19 cellular contexts compared by ENCODE assay signal in the genomic region with DNA sequence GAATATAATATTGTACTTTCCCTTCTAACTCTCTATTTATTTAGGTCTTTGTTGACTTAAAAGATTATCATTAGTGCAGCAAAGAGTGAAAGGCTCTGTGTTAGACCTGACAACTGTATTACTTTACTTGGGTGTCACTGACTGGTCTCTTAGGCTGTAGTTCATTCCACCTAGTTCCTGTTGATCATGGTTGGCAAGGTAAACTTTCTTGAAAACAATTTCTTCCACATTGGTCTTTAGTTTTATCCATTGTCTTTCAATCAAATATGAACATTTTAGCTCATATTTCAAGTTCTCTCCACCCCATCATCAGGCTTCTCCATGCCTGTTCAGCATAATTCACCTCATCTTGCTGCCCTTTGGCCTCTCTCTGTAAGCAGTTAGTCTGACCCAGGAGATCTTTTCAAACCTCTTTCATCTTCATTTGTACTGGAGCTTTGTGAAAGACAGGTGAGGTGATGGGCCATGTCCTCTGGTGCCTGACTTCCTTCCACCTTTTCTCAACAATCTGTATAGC. TPM values are rescaled to one million over a fixed set of nuclear protein-coding genes. Genes with fewer than 3 reads are reported as not detected.
"Had no signal": no experiment of that assay in that cellular context is flagged by ENCODE, and none has a peak within 500 bp of the region (broad histone marks: within the 10 kb centered on the region; RNA-seq: fewer than 3 reads in every experiment).

No MANE protein-coding gene starts in this region.

- H3K27me3 ChIP-seq: esophagus squamous epithelium, testis, upper lobe of left lung had no signal

- H3K36me3 ChIP-seq: esophagus squamous epithelium, left ventricle myocardium inferior, upper lobe of left lung had no signal

- DNase-seq: activated CD4-positive, alpha-beta T cell treated with anti-CD3 and anti-CD28 coated beads, Interleukin-2, amount 10 ng/mL, durations not matched to agents 7 days and 5 days; activated CD8-positive, alpha-beta T cell treated with anti-CD3 and anti-CD28 coated beads, Interleukin-2, amount 10 ng/mL, durations not matched to agents 7 days and 5 days; activated naive CD4-positive, alpha-beta T cell treated with Interleukin-2 at 50 U/mL for 16 hours; activated naive CD8-positive, alpha-beta T cell treated with anti-CD3 and anti-CD28 coated beads, Interleukin-2, amount 10 ng/mL, durations not matched to agents 7 days and 5 days; activated T-cell treated with anti-CD3 and anti-CD28 coated beads, Interleukin-2, amount 50 U/mL, for 24 hours; amygdala; effector memory CD8-positive, alpha-beta T cell; esophagus squamous epithelium; hypothalamus; kidney; left ventricle myocardium inferior; midbrain; psoas muscle; stimulated activated CD4-positive, alpha-beta T cell treated with anti-CD3 and anti-CD28 coated beads, Interleukin-4, amount 100 ng/mL, for 24 hours; T1000; testis; upper lobe of left lung had no signal

- H3K27ac Mint-ChIP-seq: activated CD4-positive, alpha-beta T cell treated with anti-CD3 and anti-CD28 coated beads, Interleukin-2, amount 10 ng/mL, durations not matched to agents 7 days and 5 days; activated CD8-positive, alpha-beta T cell treated with anti-CD3 and anti-CD28 coated beads, Interleukin-2, amount 10 ng/mL, durations not matched to agents 7 days and 5 days; activated naive CD8-positive, alpha-beta T cell treated with anti-CD3 and anti-CD28 coated beads, Interleukin-2, amount 10 ng/mL, durations not matched to agents 7 days and 5 days; activated T-cell treated with anti-CD3 and anti-CD28 coated beads, Interleukin-2, amount 50 U/mL, for 24 hours; activated T-helper 2 cell treated with anti-CD3 and anti-CD28 coated beads, Interferon-gamma antibody, Interleukin-2, Interleukin-4, amounts not matched to agents 10 μg/mL and 5 μg/mL and 100 μg/mL, durations not matched to agents 14 hours and 24 hours and 36 hours; effector memory CD8-positive, alpha-beta T cell; stimulated activated effector memory CD8-positive, alpha-beta T cell treated with anti-CD3 and anti-CD28 coated beads, Interleukin-12 subunit alpha, Interleukin-12 subunit beta, amount 100 ng/mL, for 72 hours had no signal

- FAIRE-seq: kidney had no signal

- H3K36me3 Mint-ChIP-seq: activated naive CD8-positive, alpha-beta T cell treated with anti-CD3 and anti-CD28 coated beads, Interleukin-2, amount 10 ng/mL, durations not matched to agents 7 days and 5 days; stimulated activated effector memory CD8-positive, alpha-beta T cell treated with anti-CD3 and anti-CD28 coated beads, Interleukin-12 subunit alpha, Interleukin-12 subunit beta, amount 100 ng/mL, for 72 hours had no signal

- H3K27ac ChIP-seq: esophagus squamous epithelium, left ventricle myocardium inferior, psoas muscle, testis, upper lobe of left lung had no signal

- H3K9me3 ChIP-seq: esophagus squamous epithelium, left ventricle myocardium inferior, psoas muscle, testis, upper lobe of left lung had no signal

- H3K4me1 ChIP-seq: esophagus squamous epithelium, left ventricle myocardium inferior, psoas muscle, testis, upper lobe of left lung had no signal

- H3K4me3 ChIP-seq: esophagus squamous epithelium, left ventricle myocardium inferior, psoas muscle, testis, upper lobe of left lung had no signal

- H3K4me1 Mint-ChIP-seq: activated CD4-positive, alpha-beta T cell treated with anti-CD3 and anti-CD28 coated beads, Interleukin-2, amount 10 ng/mL, durations not matched to agents 7 days and 5 days; activated naive CD8-positive, alpha-beta T cell treated with anti-CD3 and anti-CD28 coated beads, Interleukin-2, amount 10 ng/mL, durations not matched to agents 7 days and 5 days; stimulated activated effector memory CD8-positive, alpha-beta T cell treated with anti-CD3 and anti-CD28 coated beads, Interleukin-12 subunit alpha, Interleukin-12 subunit beta, amount 100 ng/mL, for 72 hours had no signal

- H3K27me3 Mint-ChIP-seq: activated CD4-positive, alpha-beta T cell treated with anti-CD3 and anti-CD28 coated beads, Interleukin-2, amount 10 ng/mL, durations not matched to agents 7 days and 5 days; activated naive CD8-positive, alpha-beta T cell treated with anti-CD3 and anti-CD28 coated beads, Interleukin-2, amount 10 ng/mL, durations not matched to agents 7 days and 5 days; effector memory CD8-positive, alpha-beta T cell had no signal

- H3K4me3 Mint-ChIP-seq: activated CD4-positive, alpha-beta T cell treated with anti-CD3 and anti-CD28 coated beads, Interleukin-2, amount 10 ng/mL, durations not matched to agents 7 days and 5 days; activated CD8-positive, alpha-beta T cell treated with anti-CD3 and anti-CD28 coated beads, Interleukin-2, amount 10 ng/mL, durations not matched to agents 7 days and 5 days; activated naive CD8-positive, alpha-beta T cell treated with anti-CD3 and anti-CD28 coated beads, Interleukin-2, amount 10 ng/mL, durations not matched to agents 7 days and 5 days; activated T-cell treated with anti-CD3 and anti-CD28 coated beads, Interleukin-2, amount 50 U/mL, for 24 hours; effector memory CD8-positive, alpha-beta T cell; stimulated activated effector memory CD8-positive, alpha-beta T cell treated with anti-CD3 and anti-CD28 coated beads, Interleukin-12 subunit alpha, Interleukin-12 subunit beta, amount 100 ng/mL, for 72 hours had no signal

- H3K9me3 Mint-ChIP-seq: activated CD4-positive, alpha-beta T cell treated with anti-CD3 and anti-CD28 coated beads, Interleukin-2, amount 10 ng/mL, durations not matched to agents 7 days and 5 days; activated T-cell treated with anti-CD3 and anti-CD28 coated beads, Interleukin-2, amount 50 U/mL, for 24 hours; activated T-helper 2 cell treated with anti-CD3 and anti-CD28 coated beads, Interferon-gamma antibody, Interleukin-2, Interleukin-4, amounts not matched to agents 10 μg/mL and 5 μg/mL and 100 μg/mL, durations not matched to agents 14 hours and 24 hours and 36 hours; effector memory CD8-positive, alpha-beta T cell; stimulated activated effector memory CD8-positive, alpha-beta T cell treated with anti-CD3 and anti-CD28 coated beads, Interleukin-12 subunit alpha, Interleukin-12 subunit beta, amount 100 ng/mL, for 72 hours had no signal

RNA-seq across cellular contexts. Expression of a gene that starts 32.1 kb away (rescaled TPM):
- total RNA-seq: activated CD4-positive, alpha-beta T cell treated with anti-CD3 and anti-CD28 coated beads, Interleukin-2, amount 10 ng/mL, durations not matched to agents 7 days and 5 days; activated CD8-positive, alpha-beta T cell treated with anti-CD3 and anti-CD28 coated beads, Interleukin-2, amount 10 ng/mL, durations not matched to agents 7 days and 5 days; activated T-helper 2 cell treated with anti-CD3 and anti-CD28 coated beads, Interferon-gamma antibody, Interleukin-2, Interleukin-4, amounts not matched to agents 10 μg/mL and 5 μg/mL and 100 μg/mL, durations not matched to agents 14 hours and 24 hours and 36 hours had no signal
